In the genomic region with DNA sequence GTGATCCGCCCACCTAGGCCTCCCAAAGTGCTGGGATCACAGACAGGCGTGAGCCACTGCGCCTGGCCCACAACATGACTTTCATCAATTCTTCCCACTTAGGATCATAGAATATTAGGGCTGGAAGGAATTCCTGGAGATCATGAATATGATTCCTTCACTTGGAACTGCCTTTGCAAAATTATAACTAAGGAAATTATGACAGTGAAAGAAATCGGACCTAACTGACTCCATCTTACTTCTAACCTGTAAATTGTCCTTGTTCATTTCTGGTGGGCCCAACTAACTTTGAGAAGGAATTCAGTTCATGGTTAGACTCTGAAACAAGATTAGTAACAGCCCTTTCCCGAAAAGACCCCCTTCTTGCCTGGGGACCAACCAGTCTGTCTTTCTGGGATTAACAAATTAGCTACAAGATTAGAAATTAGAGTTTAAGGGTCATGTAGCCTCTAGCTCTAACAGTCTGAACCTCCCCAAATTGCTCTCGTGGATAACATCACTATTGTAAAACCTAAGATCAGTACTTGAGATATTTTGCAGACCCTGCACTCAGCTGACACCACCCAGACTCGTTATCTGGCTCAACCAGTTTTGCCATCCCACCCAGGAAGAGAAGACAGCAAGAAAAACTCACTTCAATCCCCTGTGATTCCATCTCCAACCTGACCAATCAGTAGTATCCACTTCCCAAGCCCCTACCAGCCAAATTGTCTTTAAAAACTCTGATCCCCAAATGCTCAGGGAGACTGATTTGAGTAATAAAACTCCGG, we compare ENCODE assay signal across 19 cellular contexts.
"Had no signal": no experiment of that assay in that cellular context is flagged by ENCODE, and none has a peak within 500 bp of the region (broad histone marks: within the 10 kb centered on the region; RNA-seq: fewer than 3 reads in every experiment).

No MANE protein-coding gene starts in this region.

- H3K27me3 ChIP-seq: esophagus squamous epithelium, heart right ventricle, neutrophil, pancreas, spleen had no signal

- H3K27ac ChIP-seq: heart right ventricle, left ventricle myocardium inferior, neutrophil, pancreas, WERI-Rb-1 had no signal

- H3K4me1 ChIP-seq: left ventricle myocardium inferior, pancreas had no signal

- H3K27ac Mint-ChIP-seq: activated naive CD8-positive, alpha-beta T cell treated with anti-CD3 and anti-CD28 coated beads, Interleukin-2, amount 10 ng/mL, durations not matched to agents 7 days and 5 days; activated T-helper 1 cell treated with anti-CD3 and anti-CD28 coated beads, Interleukin-12 subunit alpha, Interleukin-12 subunit beta, Interleukin-2, Interleukin-4 antibody, amounts not matched to agents 30 ng/mL and 10 ng/mL and 1 ng/mL, durations not matched to agents 14 hours and 24 hours and 36 hours had no signal

- H3K4me3 Mint-ChIP-seq: activated naive CD8-positive, alpha-beta T cell treated with anti-CD3 and anti-CD28 coated beads, Interleukin-2, amount 10 ng/mL, durations not matched to agents 7 days and 5 days; activated T-helper 1 cell treated with anti-CD3 and anti-CD28 coated beads, Interleukin-12 subunit alpha, Interleukin-12 subunit beta, Interleukin-2, Interleukin-4 antibody, amounts not matched to agents 30 ng/mL and 10 ng/mL and 1 ng/mL, durations not matched to agents 14 hours and 24 hours and 36 hours; naive thymus-derived CD4-positive, alpha-beta T cell; stimulated activated naive B cell treated with anti-CD40 and anti-IgM and Interleukin-4, amounts not matched to agents 10 μg/mL and 1 μg/mL and 100 μg/mL, for 72 hours had no signal

- H3K4me3 ChIP-seq: esophagus squamous epithelium, heart right ventricle, left ventricle myocardium inferior, mucosa of descending colon, pancreas, spleen had no signal

- ATAC-seq: heart right ventricle; mucosa of descending colon; naive thymus-derived CD4-positive, alpha-beta T cell; pancreas; stimulated activated naive B cell treated with anti-CD40 and anti-IgM and Interleukin-4, amounts not matched to agents 10 μg/mL and 1 μg/mL and 100 μg/mL, for 72 hours had no signal

- H3K9me3 Mint-ChIP-seq: activated naive CD8-positive, alpha-beta T cell treated with anti-CD3 and anti-CD28 coated beads, Interleukin-2, amount 10 ng/mL, durations not matched to agents 7 days and 5 days; activated T-helper 1 cell treated with anti-CD3 and anti-CD28 coated beads, Interleukin-12 subunit alpha, Interleukin-12 subunit beta, Interleukin-2, Interleukin-4 antibody, amounts not matched to agents 30 ng/mL and 10 ng/mL and 1 ng/mL, durations not matched to agents 14 hours and 24 hours and 36 hours; naive thymus-derived CD4-positive, alpha-beta T cell; stimulated activated naive B cell treated with anti-CD40 and anti-IgM and Interleukin-4, amounts not matched to agents 10 μg/mL and 1 μg/mL and 100 μg/mL, for 72 hours had no signal

- DNase-seq: activated CD4-positive, alpha-beta T cell treated with anti-CD3 and anti-CD28 coated beads, Interleukin-2, amount 50 U/mL, for 4 hours; activated gamma-delta T cell treated with Interleukin-2 at 50 U/mL for 16 hours; activated naive CD8-positive, alpha-beta T cell treated with anti-CD3 and anti-CD28 coated beads, Interleukin-2, amount 10 ng/mL, durations not matched to agents 7 days and 5 days; cortex of kidney; effector memory CD4-positive, alpha-beta T cell; esophagus squamous epithelium; heart right ventricle; kidney glomerular epithelial cell; left ventricle myocardium inferior; mucosa of descending colon; naive thymus-derived CD4-positive, alpha-beta T cell; pancreas; spleen; stimulated activated CD4-positive, alpha-beta T cell treated with anti-CD3 and anti-CD28 coated beads, Interleukin-4, amount 100 ng/mL, for 4 hours; stimulated activated naive B cell treated with anti-CD40 and anti-IgM and Interleukin-4, amounts not matched to agents 10 μg/mL and 1 μg/mL and 100 μg/mL, for 72 hours; T-helper 2 cell; WERI-Rb-1 had no signal

- H3K27me3 Mint-ChIP-seq: activated naive CD8-positive, alpha-beta T cell treated with anti-CD3 and anti-CD28 coated beads, Interleukin-2, amount 10 ng/mL, durations not matched to agents 7 days and 5 days; naive thymus-derived CD4-positive, alpha-beta T cell; stimulated activated naive B cell treated with anti-CD40 and anti-IgM and Interleukin-4, amounts not matched to agents 10 μg/mL and 1 μg/mL and 100 μg/mL, for 72 hours had no signal

- H3K9me3 ChIP-seq: esophagus squamous epithelium, heart right ventricle, left ventricle myocardium inferior, mucosa of descending colon, neutrophil, pancreas, spleen had no signal
